7 cellular contexts compared by ENCODE assay signal in the genomic region with DNA sequence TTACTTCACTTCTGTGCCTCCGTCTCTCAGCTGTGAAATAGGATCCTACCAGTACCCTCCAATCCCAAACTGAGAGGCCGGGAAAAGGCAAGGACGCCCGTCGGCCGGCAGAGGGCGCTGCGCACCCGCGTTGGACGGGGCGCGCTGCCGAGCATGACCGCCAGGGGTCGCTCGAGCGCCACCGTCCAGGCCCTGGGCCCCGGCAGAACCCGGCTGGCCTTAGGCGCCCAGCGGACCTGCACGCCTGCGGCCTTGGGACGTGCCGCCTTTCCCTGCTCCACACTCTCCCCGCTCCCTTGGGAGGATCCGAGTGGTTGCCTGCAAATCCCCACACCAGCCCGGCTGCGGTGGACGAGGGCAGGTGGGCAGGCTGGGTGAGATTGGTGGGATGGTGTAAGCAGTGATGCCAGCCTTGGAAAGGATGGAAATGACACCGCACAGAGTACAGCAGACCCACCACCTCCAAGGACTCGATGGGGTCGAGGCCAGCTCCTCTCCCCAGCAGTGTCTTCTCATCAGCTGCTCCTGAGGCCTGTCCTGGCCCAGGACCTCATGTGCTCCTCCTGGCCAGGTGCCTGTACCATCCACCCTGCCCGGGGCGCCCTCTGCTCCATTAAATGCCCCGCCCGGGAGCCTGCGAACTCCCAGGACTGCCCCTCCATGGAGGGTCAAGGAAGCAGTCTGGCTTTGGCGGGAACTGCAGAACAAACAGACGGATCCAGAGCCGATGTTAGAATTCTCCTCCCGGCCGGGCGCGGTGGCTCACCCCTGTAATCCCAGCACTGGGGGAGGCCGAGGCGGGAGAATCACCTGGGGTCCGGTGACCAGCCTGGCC. TPM values are rescaled to one million over a fixed set of nuclear protein-coding genes. Genes with fewer than 3 reads are reported as not detected.
DNase-seq lines count a peak whose midpoint lies in the region; ATAC-seq, FAIRE-seq and TF ChIP-seq lines count a peak whose summit lies in the region.

No MANE protein-coding gene starts in this region.

- POLR2A ChIA-PET in K562 (lab: Yijun Ruan, JAX) = interaction anchor here (0.7 to 1.0 kb wide), 4 partner anchors 246 to 953 kb away, joined by 3 to 5 read pairs (median 4); no protein-coding TSS in a partner anchor

- no peak for TF ChIP-seq EP300 in K562 (IDR thresholded peaks at IDR 0.05; ENCODE audit: low read length)

- DNase-seq in GM12892 (ENCODE audit: insufficient read length) = peak; percentile 81
- DNase-seq in NCI-H1105 treated with DMSO at 0.1 percent for 48 hours (lab: John Stamatoyannopoulos, UW) = peak; percentile 61
- DNase-seq in T1000 (lab: John Stamatoyannopoulos, UW) = peak; percentile 80
- peak; percentile 81 to 94 (median 91) for DNase-seq in K562 (ENCODE audit: extremely low read depth in 1 of 4, low spot score in 3 of 4)
- peak in 47 of 51 donors; percentile 27 to 84 (median 56) for DNase-seq in hypothalamus (lab: John Stamatoyannopoulos, UW)

- TF ChIP-seq RAD21 in K562 (CRISPR knock-in tag; conservative IDR thresholded peaks at IDR 0.05 in 1 of 2, IDR thresholded peaks at IDR 0.05 in 1 of 2) = peak; percentile 100

- intact Hi-C loops in K562 (cut with micrococcal nuclease) = loop anchor here (1.0 to 2.0 kb wide), 4 partner anchors 298 to 587 kb away; a partner anchor contains a TSS

- no peaks in the 10 kb centered on the region for H3K9me1 ChIP-seq in K562 (ENCODE audit: control insufficient read depth, insufficient read depth, low read length)

- H3K79me2 ChIP-seq in K562 (ENCODE audit: control insufficient read depth, insufficient read depth, low read length) = no peaks in the 10 kb centered on the region

- TF ChIP-seq POLR2A in GM12892 (IDR thresholded peaks at IDR 0.05; ENCODE audit: low read depth, low read length) (no peak), K562 (conservative IDR thresholded peaks at IDR 0.05) (no peak)

- CTCF ChIA-PET in K562 (lab: Yijun Ruan, JAX; ENCODE audit: low intra/inter-chr PET ratio) = interaction anchor here (0.5 to 4.3 kb wide), 25 partner anchors 51 to 719 kb away, joined by 3 to 133 read pairs (median 4); a partner anchor contains a TSS

- H3K4me3 ChIP-seq in K562 = no peak overlapping the region
- peak overlapping the region; percentile 49 to 69 (median 68) for H3K4me3 ChIP-seq in skeletal muscle tissue (ENCODE audit: low read length in 3 of 3)

- H3K4me1 ChIP-seq in K562 (replicated peaks in 1 of 2; ENCODE audit: control insufficient read depth in 2 of 2, insufficient read depth in 2 of 2, low read length in 2 of 2) (peaks cover 0 to 16% of the 10 kb centered on the region in 2 experiments; a peak in 3 of 5 replicates), skeletal muscle tissue (ENCODE audit: control insufficient read depth in 3 of 3, insufficient read depth in 3 of 3, low read length in 3 of 3) (peaks cover 7 to 9% (median 8%) of the 10 kb centered on the region in 3 donors)

- H3K4me2 ChIP-seq in K562 (ENCODE audit: insufficient read depth, low read length) = peak overlapping the region; percentile 47; the same call in 1 of the 2 replicates

- FAIRE-seq in GM12892 (lab: Jason Lieb, UNC) = peak; percentile 86
- FAIRE-seq in K562 (lab: Jason Lieb, UNC) = peak; percentile 74

- no peak overlapping the region for H3K27ac ChIP-seq in K562 (ENCODE audit: extremely low read depth, low read depth, low read length)
- H3K27ac ChIP-seq in skeletal muscle tissue (ENCODE audit: low read depth, low read length) = no peak overlapping the region

- H3K36me3 ChIP-seq in K562 (ENCODE audit: control insufficient read depth, insufficient read depth, low read length) (no peaks in the 10 kb centered on the region), skeletal muscle tissue (ENCODE audit: control insufficient read depth in 3 of 3, insufficient read depth in 3 of 3, low read length in 3 of 3) (no peaks in the 10 kb centered on the region)

- H3K27me3 ChIP-seq in K562 (ENCODE audit: control insufficient read depth in 2 of 2, insufficient read depth in 2 of 2, low read length in 2 of 2) (peaks cover 15 to 34% of the 10 kb centered on the region in 2 experiments; a peak in 4 of 5 replicates), skeletal muscle tissue (ENCODE audit: control insufficient read depth in 3 of 3, insufficient read depth in 3 of 3, low read length in 3 of 3) (no peaks in the 10 kb centered on the region)

- H4K20me1 ChIP-seq in K562 (replicated peaks; ENCODE audit: control insufficient read depth, insufficient read depth, low read length) = no peaks in the 10 kb centered on the region

- no TSS peak for BruUV-seq in K562 (replicated peaks; lab: Mats Ljungman, UMichigan)

- in situ Hi-C loops in K562 (cut with MboI) = loop anchor here (5.0 to 10.0 kb wide), 5 partner anchors 302 to 720 kb away; a partner anchor contains a TSS

- H3K9ac ChIP-seq in K562 (ENCODE audit: insufficient read depth in 1 of 2, low read depth in 2 of 2, low read length in 2 of 2) (peak overlapping the region in 1 of 2 experiments; percentile 75; a peak in 2 of 4 replicates), skeletal muscle tissue (ENCODE audit: low read depth in 1 of 3, low read length in 3 of 3) (peak overlapping the region in 2 of 3 donors; percentile 59 to 72)

- peak; percentile 100 for TF ChIP-seq CTCF in K562 (IDR thresholded peaks at IDR 0.05 in 2 of 3, conservative IDR thresholded peaks at IDR 0.05 in 1 of 3; ENCODE audit: insufficient read depth in 2 of 3, low read depth in 1 of 3, low read length in 3 of 3)

- H2AFZ ChIP-seq in K562 (ENCODE audit: low read depth, low read length) = peak overlapping the region; percentile 72

- no peaks in the 10 kb centered on the region for H3K9me3 ChIP-seq in K562 (replicated peaks; ENCODE audit: control insufficient read depth, insufficient read depth, low read depth, low read length)
- no peaks in the 10 kb centered on the region for H3K9me3 ChIP-seq in skeletal muscle tissue (ENCODE audit: control insufficient read depth in 3 of 3, low read length in 3 of 3)

- ATAC-seq in HG02642 (IDR thresholded peaks at IDR 0.05; ENCODE audit: poor library complexity, unreplicated experiment) = peak; percentile 74
- ATAC-seq in K562 = peak; percentile 90

- WGBS in K562 (ENCODE audit: insufficient coverage, low coverage, missing lambda C conversion rate) = 18% methylated on average over 46 of the region's 50 CpGs

TF ChIP-seq in K562, 482 proteins besides CTCF, POLR2A, EP300 and RAD21 (continues in another document):
- TF ChIP-seq, protein P1, sequence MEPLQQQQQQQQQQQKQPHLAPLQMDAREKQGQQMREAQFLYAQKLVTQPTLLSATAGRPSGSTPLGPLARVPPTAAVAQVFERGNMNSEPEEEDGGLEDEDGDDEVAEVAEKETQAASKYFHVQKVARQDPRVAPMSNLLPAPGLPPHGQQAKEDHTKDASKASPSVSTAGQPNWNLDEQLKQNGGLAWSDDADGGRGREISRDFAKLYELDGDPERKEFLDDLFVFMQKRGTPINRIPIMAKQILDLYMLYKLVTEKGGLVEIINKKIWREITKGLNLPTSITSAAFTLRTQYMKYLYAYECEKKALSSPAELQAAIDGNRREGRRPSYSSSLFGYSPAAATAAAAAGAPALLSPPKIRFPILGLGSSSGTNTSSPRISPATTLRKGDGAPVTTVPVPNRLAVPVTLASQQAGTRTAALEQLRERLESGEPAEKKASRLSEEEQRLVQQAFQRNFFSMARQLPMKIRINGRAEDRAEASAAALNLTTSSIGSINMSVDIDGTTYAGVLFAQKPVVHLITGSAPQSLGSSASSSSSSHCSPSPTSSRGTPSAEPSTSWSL (CRISPR knock-in tag; IDR thresholded peaks at IDR 0.05; ENCODE audit: borderline replicate concordance) = 0 out of 2 replicates have a peak, but pooled peaks have one; percentile 6
- peak; percentile 100 for TF ChIP-seq ARID2 (IDR thresholded peaks at IDR 0.05)
- TF ChIP-seq ZNF124 (CRISPR knock-in tag; IDR thresholded peaks at IDR 0.05) = no peak
- TF ChIP-seq U2AF2 (optimal IDR thresholded peaks at IDR 0.05; ENCODE audit: low read depth, low read length) = no peak

RNA-seq across cellular contexts. Expression of a gene that starts 47.4 kb away (rescaled TPM):
- 45.5 TPM for polyA plus RNA-seq in GM12892 (2012; ENCODE audit: missing spikeins)
- total RNA-seq in K562 (2011; cell fraction: chromatin; rRNA removed; ENCODE audit: low replicate concordance) = 218 and 419 TPM in 2 replicates
- 192 and 198 TPM in 2 replicates for total RNA-seq in K562 (2011; cell fraction: nucleolus; rRNA removed)
- 268 and 304 TPM in 2 replicates for total RNA-seq in K562 (2011; cell fraction: nucleoplasm; rRNA removed)
- total RNA-seq in K562 (2014; rRNA removed) (102 and 116 TPM in 2 replicates), K562 (2014; rRNA removed; fragmentation: Illumina TruSeq; extraction: Trizol) (205 and 234 TPM in 2 replicates), K562 (2015; rRNA removed; fragmentation: Illumina TruSeq; extraction: Trizol) (177 and 192 TPM in 2 replicates), K562 (2021) (229 and 235 TPM in 2 replicates), skeletal muscle tissue (39.7 TPM)
- polyA plus RNA-seq in K562 (2011; rRNA removed) (170 and 197 TPM in 2 replicates), K562 (2014; fragmentation: Illumina TruSeq; extraction: Trizol) (160 and 197 TPM in 2 replicates), K562 (2014; fragmentation: Nextera tagmentation; extraction: Ambion mirVana) (100 to 1,000 TPM; 203 to 217 TPM), K562 (2014; rRNA removed) (144 and 147 TPM in 2 replicates)
- polyA plus RNA-seq in K562 (2011; cell fraction: cytosol; rRNA removed) = 90.3 and 164 TPM in 2 replicates
- 137 and 143 TPM in 2 replicates for polyA plus RNA-seq in K562 (2011; cell fraction: nucleus; rRNA removed)
- 106 and 154 TPM in 2 replicates for polyA plus RNA-seq in K562 (2012)
- 186 and 194 TPM in 2 replicates for polyA minus RNA-seq in K562 (2011; rRNA and poly(A)+ RNA removed)
- 95.8 and 96.2 TPM in 2 replicates for polyA minus RNA-seq in K562 (2011; cell fraction: cytosol; rRNA and poly(A)+ RNA removed)
- 102 and 157 TPM in 2 replicates for polyA minus RNA-seq in K562 (2011; cell fraction: nucleus; rRNA and poly(A)+ RNA removed)
